ENCODE assay signal across 9 cellular contexts in the genomic region with DNA sequence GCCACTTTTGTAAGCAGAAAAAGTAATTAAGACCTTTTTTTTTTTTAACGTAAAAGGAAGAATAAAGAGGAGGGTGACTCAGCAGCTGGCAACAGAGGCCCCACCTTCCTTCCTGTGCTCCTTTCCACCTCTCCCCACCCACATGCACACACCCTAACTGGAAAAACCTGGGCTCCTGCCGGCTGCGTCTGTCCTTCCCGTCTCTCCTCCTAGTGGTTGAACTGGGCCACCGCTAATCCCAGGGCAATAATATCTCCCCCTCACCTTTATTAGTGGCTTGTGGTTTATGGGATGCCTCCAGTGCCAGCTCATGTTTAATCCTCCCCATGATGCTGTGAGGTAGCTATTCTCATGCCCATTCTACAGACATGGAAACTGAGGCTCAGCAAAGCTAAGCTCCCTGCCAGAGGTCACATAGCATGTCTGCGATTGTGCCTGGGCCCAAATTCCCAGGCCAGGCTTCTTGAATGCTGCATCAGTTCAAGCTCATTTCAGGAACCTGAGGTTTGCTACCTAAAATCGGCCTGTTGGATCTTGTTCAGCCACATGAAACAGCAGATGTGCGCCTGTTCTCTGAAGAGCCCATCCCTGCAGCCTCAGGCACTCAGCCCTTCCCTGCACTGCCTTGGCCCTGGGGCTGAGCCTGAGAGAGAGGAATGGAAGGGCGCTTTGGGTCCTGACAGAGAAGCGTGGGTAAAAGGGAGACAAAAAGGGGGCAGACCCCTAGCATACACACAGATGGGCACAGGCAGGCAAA.
DNase-seq lines count a peak whose midpoint lies in the region; ATAC-seq and TF ChIP-seq lines count a peak whose summit lies in the region.
"Had no signal": no experiment of that assay in that cellular context is flagged by ENCODE, and none has a peak within 500 bp of the region (broad histone marks: within the 10 kb centered on the region; RNA-seq: fewer than 3 reads in every experiment).

No MANE protein-coding gene starts in this region.

- H4K20me1 ChIP-seq in SK-N-SH (ENCODE audit: insufficient read depth), result no peaks in the 10 kb centered on the region

- POLR2A ChIA-PET in SK-N-SH (lab: Yijun Ruan, JAX), result interaction anchor here (1.0 kb wide), 1 partner anchor 59 kb away, joined by 3 read pairs; no protein-coding TSS in a partner anchor

- ATAC-seq in GM21529 (IDR thresholded peaks at IDR 0.05; ENCODE audit: unreplicated experiment) (no peak), HG03439 (IDR thresholded peaks at IDR 0.05; ENCODE audit: unreplicated experiment) (no peak)

- TF ChIP-seq CTCF in SK-N-SH (IDR thresholded peaks at IDR 0.05) (peak; percentile 53), fibroblast of the aortic adventitia (IDR thresholded peaks at IDR 0.05; ENCODE audit: insufficient read depth, low read length) (peak; percentile 39)

- CTCF ChIA-PET in SK-N-SH (lab: Yijun Ruan, JAX), result interaction anchor here (0.9 to 52.5 kb wide), 9 partner anchors 11 to 178 kb away, joined by 3 to 1751 read pairs (median 46); partner anchors contain the start of genes CSNK1A1, IL17B and PCYOX1L

- no peak overlapping the region for H3K9ac ChIP-seq in SK-N-SH

- no peak overlapping the region for H3K27ac ChIP-seq in SK-N-SH (ENCODE audit: low read depth in 2 of 2, low read length in 1 of 2)
- H3K27ac ChIP-seq in urinary bladder (ENCODE audit: low read depth), result peak overlapping the region; percentile 82

- H3K36me3 ChIP-seq in SK-N-SH (replicated peaks in 1 of 2; ENCODE audit: control insufficient read depth in 1 of 2, insufficient read depth in 2 of 2, low read length in 1 of 2) (no peaks in the 10 kb centered on the region), urinary bladder (ENCODE audit: insufficient read depth) (no peaks in the 10 kb centered on the region)

- no peak overlapping the region for H2AFZ ChIP-seq in SK-N-SH (ENCODE audit: low read depth)

- H3K4me3 ChIP-seq in SK-N-SH (ENCODE audit: low read depth in 2 of 2, low read length in 1 of 2) (no peak overlapping the region), fibroblast of the aortic adventitia (ENCODE audit: low read depth, low read length) (no peak overlapping the region), urinary bladder (ENCODE audit: low read depth, low read length) (no peak overlapping the region)

- H3K9me2 ChIP-seq in SK-N-SH, result no peaks in the 10 kb centered on the region

- H3K9me3 ChIP-seq in SK-N-SH, result no peaks in the 10 kb centered on the region

- DNase-seq in stimulated activated CD4-positive, alpha-beta T cell treated with anti-CD3 and anti-CD28 coated beads, Interleukin-2, amount 100 ng/mL, for 4 hours (ENCODE audit: low read depth), result peak; percentile 6
- no peak for DNase-seq in stimulated activated CD4-positive, alpha-beta T cell treated with anti-CD3 and anti-CD28 coated beads, Interleukin-12 subunit alpha, Interleukin-12 subunit beta, amount 100 ng/mL, for 4 hours
- peak; percentile 50 for DNase-seq in SK-N-SH
- DNase-seq in fibroblast of the aortic adventitia (ENCODE audit: low read depth), result no peak
- DNase-seq in midbrain (lab: John Stamatoyannopoulos, UW), result no peak
- DNase-seq: activated naive CD8-positive, alpha-beta T cell treated with anti-CD3 and anti-CD28 coated beads, Interleukin-2, amount 10 ng/mL, durations not matched to agents 7 days and 5 days had no signal

- no peaks in the 10 kb centered on the region for H3K79me2 ChIP-seq in SK-N-SH (ENCODE audit: insufficient read depth)

- TF ChIP-seq RAD21 in SK-N-SH (IDR thresholded peaks at IDR 0.05; ENCODE audit: low read length), result no peak

- H3K4me2 ChIP-seq in SK-N-SH, result no peak overlapping the region

- no peaks in the 10 kb centered on the region for H3K27me3 ChIP-seq in SK-N-SH (ENCODE audit: insufficient read depth)

- WGBS in SK-N-SH (ENCODE audit: low lambda C conversion rate), result 76% methylated on average over 10 of the region's 10 CpGs
- 69% methylated on average over 10 of the region's 10 CpGs for WGBS in urinary bladder

- peaks cover 12% of the 10 kb centered on the region for H3F3A ChIP-seq in SK-N-SH (replicated peaks; ENCODE audit: insufficient read depth)

- no peak for TF ChIP-seq EP300 in SK-N-SH (IDR thresholded peaks at IDR 0.05; ENCODE audit: borderline replicate concordance in 1 of 2, low read depth in 1 of 2, low read length in 1 of 2)

- H3K4me1 ChIP-seq in SK-N-SH (ENCODE audit: control insufficient read depth in 1 of 2, insufficient read depth in 2 of 2, low read depth in 1 of 2, low read length in 1 of 2) (peaks cover 0 to 14% of the 10 kb centered on the region in 2 experiments; a peak in 2 of 4 replicates), urinary bladder (ENCODE audit: insufficient read depth) (no peaks in the 10 kb centered on the region)

TF ChIP-seq in SK-N-SH, 30 proteins besides CTCF, POLR2A, EP300 and RAD21:
- TF ChIP-seq FOSL2 (IDR thresholded peaks at IDR 0.05; ENCODE audit: borderline replicate concordance, low read depth) (no peak), SMC3 (IDR thresholded peaks at IDR 0.05; ENCODE audit: low read depth, low read length) (0 out of 2 replicates have a peak, but pooled peaks have one; percentile 5), RCOR1 (IDR thresholded peaks at IDR 0.05; ENCODE audit: low read length) (0 out of 2 replicates have a peak, but pooled peaks have one; percentile 25), FOXM1 (IDR thresholded peaks at IDR 0.05; ENCODE audit: low read depth) (no peak)

Comparison
In these comparisons a context has a peak if more than half of its experiments do, and no peak if none do; other contexts are left out.
1. DNase-seq: peak in stimulated activated CD4-positive, alpha-beta T cell treated with anti-CD3 and anti-CD28 coated beads, Interleukin-2, amount 100 ng/mL, for 4 hours (single experiment) and SK-N-SH (single experiment); none in stimulated activated CD4-positive, alpha-beta T cell treated with anti-CD3 and anti-CD28 coated beads, Interleukin-12 subunit alpha, Interleukin-12 subunit beta, amount 100 ng/mL, for 4 hours (single experiment), fibroblast of the aortic adventitia (single experiment) and midbrain (single experiment).